ENCODE assay signal across 2 cellular contexts in genomic region chr3:194526164-194526563, GRCh38.
TF ChIP-seq lines count a peak whose summit lies in the region.

No MANE protein-coding gene starts in this region.

TF ChIP-seq in SK-N-SH, 30 proteins besides CTCF, POLR2A, EP300 and RAD21 (continued from another document):
- TF ChIP-seq IRF3 (IDR thresholded peaks at IDR 0.05; ENCODE audit: low read depth, low read length) (no peak), YY1 (IDR thresholded peaks at IDR 0.05; ENCODE audit: low read depth) (no peak), NFIC (IDR thresholded peaks at IDR 0.05; ENCODE audit: borderline replicate concordance) (no peak), USF2 (IDR thresholded peaks at IDR 0.05; ENCODE audit: borderline replicate concordance, low read depth, low read length) (no peak), SMC3 (IDR thresholded peaks at IDR 0.05; ENCODE audit: low read depth, low read length) (no peak), MXI1 (IDR thresholded peaks at IDR 0.05; ENCODE audit: low read depth, low read length) (no peak), RFX5 (IDR thresholded peaks at IDR 0.05; ENCODE audit: low read length) (no peak), EZH2phosphoT487 (IDR thresholded peaks at IDR 0.05; ENCODE audit: borderline replicate concordance, low read depth) (no peak), JUND (IDR thresholded peaks at IDR 0.05) (no peak)

TF ChIP-seq in SK-N-SH treated with all-trans-retinoic acid at 6 μM for 48 hours, 23 proteins besides CTCF, POLR2A, EP300 and RAD21 (continued from another document):
- no peak for TF ChIP-seq ESRRG (CRISPR knock-in tag; IDR thresholded peaks at IDR 0.05)
- TF ChIP-seq BACH2 (CRISPR knock-in tag; IDR thresholded peaks at IDR 0.05; ENCODE audit: borderline replicate concordance), result no peak
- no peak for TF ChIP-seq RARB (CRISPR knock-in tag; IDR thresholded peaks at IDR 0.05)
- TF ChIP-seq PPARA (CRISPR knock-in tag; IDR thresholded peaks at IDR 0.05; ENCODE audit: borderline replicate concordance), result no peak
- TF ChIP-seq ZNF565 (CRISPR knock-in tag; conservative IDR thresholded peaks at IDR 0.05; ENCODE audit: low read depth), result no peak
- no peak for TF ChIP-seq CSDC2 (CRISPR knock-in tag; IDR thresholded peaks at IDR 0.05)
- TF ChIP-seq ZNF70 (CRISPR knock-in tag; IDR thresholded peaks at IDR 0.05), result no peak
- TF ChIP-seq CREB5 (CRISPR knock-in tag; IDR thresholded peaks at IDR 0.05; ENCODE audit: low read depth), result no peak
- TF ChIP-seq ZNF8 (CRISPR knock-in tag; IDR thresholded peaks at IDR 0.05), result no peak
- no peak for TF ChIP-seq TOX (CRISPR knock-in tag; IDR thresholded peaks at IDR 0.05; ENCODE audit: borderline replicate concordance)
- no peak for TF ChIP-seq GLIS3 (CRISPR knock-in tag; IDR thresholded peaks at IDR 0.05)
- TF ChIP-seq CSRNP3 (CRISPR knock-in tag; IDR thresholded peaks at IDR 0.05), result no peak
- no peak for TF ChIP-seq ISL1 (CRISPR knock-in tag; IDR thresholded peaks at IDR 0.05)
- no peak for TF ChIP-seq PATZ1 (CRISPR knock-in tag; IDR thresholded peaks at IDR 0.05; ENCODE audit: borderline replicate concordance)
